Comparison of ENCODE assay signal across 8 cellular contexts in the genomic region with DNA sequence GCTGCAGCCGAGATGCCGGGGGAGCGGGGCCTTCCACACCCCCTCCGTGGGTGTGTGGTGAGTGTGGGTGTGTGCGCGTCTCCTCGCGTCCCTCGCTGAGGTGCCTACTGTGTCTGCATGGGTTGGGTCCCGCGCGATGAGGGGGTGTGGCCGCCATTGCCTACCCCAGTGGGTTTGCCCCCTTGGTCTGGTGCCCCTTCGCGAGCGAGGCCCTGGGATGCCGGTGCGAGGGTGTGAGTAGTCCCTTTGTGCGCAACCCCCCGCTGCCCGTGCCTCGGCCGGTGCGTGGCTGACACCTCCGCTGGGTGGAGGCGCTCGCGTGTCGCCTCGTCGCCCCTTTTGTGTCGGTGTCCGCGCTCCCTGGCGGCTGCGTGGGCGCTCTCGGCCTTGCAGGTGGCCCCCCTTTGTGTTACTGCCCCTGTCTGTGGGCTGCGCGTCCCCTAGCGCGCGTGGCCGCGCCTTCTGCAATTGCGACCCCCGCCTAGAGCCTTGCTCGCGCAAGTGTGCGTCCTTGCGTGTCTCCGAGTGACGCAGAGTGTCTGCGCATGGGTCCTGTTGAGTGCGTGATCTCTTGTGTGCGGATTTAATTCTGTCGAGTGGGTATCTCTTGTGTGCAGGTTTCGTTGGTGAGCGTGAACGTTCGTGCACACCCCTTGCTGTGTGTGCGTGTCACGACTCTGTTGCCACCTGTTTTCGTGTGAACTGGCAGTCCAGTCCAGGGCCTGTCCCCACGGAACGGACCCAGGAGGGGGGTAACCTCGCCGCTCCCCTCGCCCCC. TPM values are rescaled to one million over a fixed set of nuclear protein-coding genes. Genes with fewer than 3 reads are reported as not detected.
DNase-seq lines count a peak whose midpoint lies in the region; ATAC-seq and TF ChIP-seq lines count a peak whose summit lies in the region.

No MANE protein-coding gene starts in this region.

- TF ChIP-seq CTCF in Panc1 (IDR thresholded peaks at IDR 0.05) (no peak), omental fat pad (IDR thresholded peaks at IDR 0.05) (no peak), tibial artery (IDR thresholded peaks at IDR 0.05) (no peak)

- no peaks in the 10 kb centered on the region; the same call in 1 of the 2 replicates for H3K36me3 ChIP-seq in Panc1 (ENCODE audit: control insufficient read depth, insufficient read depth, low read length)
- peaks cover 0 to 6% (median 4%) of the 10 kb centered on the region in 3 donors for H3K36me3 ChIP-seq in tibial artery

- ATAC-seq in GM18868 (IDR thresholded peaks at IDR 0.05; ENCODE audit: unreplicated experiment) (peak; percentile 41), HG03108 (IDR thresholded peaks at IDR 0.05; ENCODE audit: unreplicated experiment) (peak; percentile 20), Panc1 (peak; percentile 40), omental fat pad (ENCODE audit: low FRiP score) (peak; percentile 41)

- H3K27ac ChIP-seq in Panc1 (ENCODE audit: low read length) (peak overlapping the region; percentile 76), tibial artery (peak overlapping the region; percentile 97 to 99)

- POLR2A ChIA-PET in Panc1 (lab: Charles Lee), result no interaction called here

- H3K4me3 ChIP-seq in Panc1 (ENCODE audit: low read depth in 2 of 2, low read length in 2 of 2) (peak overlapping the region; percentile 70 to 82), tibial artery (peak overlapping the region; percentile 69 to 71)

- in situ Hi-C loops in Panc1 (cut with HindIII; ENCODE audit: low pct_unique_long_range_greater_than_20kb, low sequenced_read_pairs), result no loop called here

- H3K27me3 ChIP-seq in Panc1 (ENCODE audit: control insufficient read depth, insufficient read depth, low read length) (no peaks in the 10 kb centered on the region), tibial artery (no peaks in the 10 kb centered on the region)

- intact Hi-C loops in Panc1 (cut with micrococcal nuclease; ENCODE audit: unreplicated experiment), result loop anchor here (10.0 kb wide), 1 partner anchor 59 kb away; no protein-coding TSS in a partner anchor
- intact Hi-C loops in tibial artery (cut with DNase I; ENCODE audit: low total_unique reads), result loop anchor here (5.0 to 10.0 kb wide), 2 partner anchors 79 to 194 kb away; a partner anchor contains a TSS

- peaks cover 14% of the 10 kb centered on the region; the same call in 1 of the 2 replicates for H3K4me1 ChIP-seq in Panc1 (ENCODE audit: control insufficient read depth, insufficient read depth, low read length)
- H3K4me1 ChIP-seq in tibial artery, result peaks cover 0 to 24% (median 14%) of the 10 kb centered on the region in 4 donors

- DNase-seq in AG08396 (ENCODE audit: low spot score) (peak; percentile 29), Panc1 (ENCODE audit: low read depth, low spot score) (no peak), germinal center (ENCODE audit: low spot score) (peak; percentile 42), omental fat pad (ENCODE audit: low spot score) (no peak), tibial artery (peak in 1 of 2 donors; percentile 83)
- peak; percentile 53 for DNase-seq in activated gamma-delta T cell treated with anti-CD3 and anti-CD28 coated beads, Interleukin-2, amount 50 U/mL, for 16 hours (ENCODE audit: low read depth)

- BruUV-seq in Panc1 (replicated peaks; lab: Mats Ljungman, UMichigan), result no TSS peak

- no peaks in the 10 kb centered on the region for H3K9me3 ChIP-seq in Panc1 (ENCODE audit: control insufficient read depth, insufficient read depth, low read depth, low read length)
- H3K9me3 ChIP-seq in tibial artery, result no peaks in the 10 kb centered on the region

- CTCF ChIA-PET in Panc1 (lab: Charles Lee), result no interaction called here

RNA-seq across cellular contexts. Expression of a gene that starts 0.6 kb away (rescaled TPM):
- total RNA-seq in Panc1 (2021; ENCODE audit: unreplicated experiment), result 83.0 TPM
- polyA plus RNA-seq in Panc1 (2012; ENCODE audit: insufficient read length), result 40.7 TPM
- 100 to 1,000 TPM in 3 of 4 donors, 10 to 100 TPM in 1; 95.4 to 241 (median 148) TPM for total RNA-seq in omental fat pad

RNA-seq across cellular contexts. Expression of a gene that starts 0.7 kb away (rescaled TPM):
- total RNA-seq in Panc1 (2021; ENCODE audit: unreplicated experiment), result 16.1 TPM
- polyA plus RNA-seq in Panc1 (2012; ENCODE audit: insufficient read length), result 7.9 TPM
- total RNA-seq in omental fat pad, result 10 to 100 TPM; 13.9 to 32.1 (median 19.5) TPM

Comparison
In these comparisons a context has a peak if more than half of its experiments do, and no peak if none do; other contexts are left out.
1. DNase-seq: peak in AG08396 (single experiment), activated gamma-delta T cell treated with anti-CD3 and anti-CD28 coated beads, Interleukin-2, amount 50 U/mL, for 16 hours (single experiment) and germinal center (single experiment); none in Panc1 (single experiment) and omental fat pad (single experiment).
2. Peak in every context shown above with its lines, with median percentiles within 50 percentile points of each other: ATAC-seq.